1 cellular context compared by ENCODE assay signal in genomic region chr19:58554494-58555368, GRCh38.
TF ChIP-seq lines count a peak whose summit lies in the region.

TSS of gene CHMP2A (minus strand) at chr19:58555105. CDS start at chr19:58554212, 893 bp downstream.

TF ChIP-seq in HepG2, 621 proteins besides CTCF, POLR2A, EP300 and RAD21 (continued from another document and continues in another):
- TF ChIP-seq ZNF629 (CRISPR knock-in tag; conservative IDR thresholded peaks at IDR 0.05) (no peak), TIGD3 (CRISPR knock-in tag; IDR thresholded peaks at IDR 0.05; ENCODE audit: borderline replicate concordance) (no peak), AKAP8 (CRISPR knock-in tag; IDR thresholded peaks at IDR 0.05) (peak; percentile 100), CBFB (CRISPR knock-in tag; IDR thresholded peaks at IDR 0.05) (no peak), TRAFD1 (CRISPR knock-in tag; IDR thresholded peaks at IDR 0.05; ENCODE audit: borderline replicate concordance) (0 out of 2 replicates have a peak, but pooled peaks have one; percentile 20), HNRNPL (IDR thresholded peaks at IDR 0.05; ENCODE audit: low read depth, low read length) (0 out of 2 replicates have a peak, but pooled peaks have one; percentile 31), ZKSCAN1 (IDR thresholded peaks at IDR 0.05; ENCODE audit: low read length) (no peak), ZKSCAN5 (CRISPR knock-in tag; IDR thresholded peaks at IDR 0.05) (no peak), ZMAT3 (CRISPR knock-in tag; conservative IDR thresholded peaks at IDR 0.05) (no peak), SALL2 (CRISPR knock-in tag; IDR thresholded peaks at IDR 0.05) (peak; percentile 57; the same call in 1 of the 2 replicates), NKX3-1 (CRISPR knock-in tag; IDR thresholded peaks at IDR 0.05) (no peak), ZNF510 (CRISPR knock-in tag; IDR thresholded peaks at IDR 0.05; ENCODE audit: low read depth) (0 out of 2 replicates have a peak, but pooled peaks have one; percentile 46), ZNF468 (CRISPR knock-in tag; IDR thresholded peaks at IDR 0.05) (no peak), ELF4 (CRISPR knock-in tag; IDR thresholded peaks at IDR 0.05; ENCODE audit: borderline replicate concordance) (peak; percentile 72; the same call in 1 of the 2 replicates), RXRA (CRISPR knock-in tag; IDR thresholded peaks at IDR 0.05) (peak; percentile 22; the same call in 1 of the 2 replicates), GTF2F1 (IDR thresholded peaks at IDR 0.05; ENCODE audit: low read length) (no peak), SRSF4 (IDR thresholded peaks at IDR 0.05; ENCODE audit: low read depth, low read length, poor library complexity, severe bottlenecking) (peak; percentile 87), MAF1 (CRISPR knock-in tag; IDR thresholded peaks at IDR 0.05; ENCODE audit: borderline replicate concordance) (no peak), LCORL (IDR thresholded peaks at IDR 0.05) (no peak), LCORL (CRISPR knock-in tag; IDR thresholded peaks at IDR 0.05) (0 out of 2 replicates have a peak, but pooled peaks have one; percentile 40), YY1 (IDR thresholded peaks at IDR 0.05; ENCODE audit: insufficient read depth, insufficient replicate concordance, low read depth, low read length) (peak; percentile 63), ZFX (CRISPR knock-in tag; IDR thresholded peaks at IDR 0.05; ENCODE audit: low read depth) (no peak), ZNF562 (CRISPR knock-in tag; IDR thresholded peaks at IDR 0.05; ENCODE audit: borderline replicate concordance) (peak; percentile 61; the same call in 1 of the 2 replicates), NR2F2 (IDR thresholded peaks at IDR 0.05; ENCODE audit: borderline replicate concordance, low read depth) (no peak), ZNF891 (CRISPR knock-in tag; IDR thresholded peaks at IDR 0.05) (no peak), GATAD2A (CRISPR knock-in tag; IDR thresholded peaks at IDR 0.05) (no peak), STAT6 (CRISPR knock-in tag; IDR thresholded peaks at IDR 0.05; ENCODE audit: borderline replicate concordance) (0 out of 2 replicates have a peak, but pooled peaks have one; percentile 44)
- TF ChIP-seq, protein P1, sequence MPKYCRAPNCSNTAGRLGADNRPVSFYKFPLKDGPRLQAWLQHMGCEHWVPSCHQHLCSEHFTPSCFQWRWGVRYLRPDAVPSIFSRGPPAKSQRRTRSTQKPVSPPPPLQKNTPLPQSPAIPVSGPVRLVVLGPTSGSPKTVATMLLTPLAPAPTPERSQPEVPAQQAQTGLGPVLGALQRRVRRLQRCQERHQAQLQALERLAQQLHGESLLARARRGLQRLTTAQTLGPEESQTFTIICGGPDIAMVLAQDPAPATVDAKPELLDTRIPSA (CRISPR knock-in tag; IDR thresholded peaks at IDR 0.05; ENCODE audit: borderline replicate concordance), result no peak
- TF ChIP-seq, protein P2, sequence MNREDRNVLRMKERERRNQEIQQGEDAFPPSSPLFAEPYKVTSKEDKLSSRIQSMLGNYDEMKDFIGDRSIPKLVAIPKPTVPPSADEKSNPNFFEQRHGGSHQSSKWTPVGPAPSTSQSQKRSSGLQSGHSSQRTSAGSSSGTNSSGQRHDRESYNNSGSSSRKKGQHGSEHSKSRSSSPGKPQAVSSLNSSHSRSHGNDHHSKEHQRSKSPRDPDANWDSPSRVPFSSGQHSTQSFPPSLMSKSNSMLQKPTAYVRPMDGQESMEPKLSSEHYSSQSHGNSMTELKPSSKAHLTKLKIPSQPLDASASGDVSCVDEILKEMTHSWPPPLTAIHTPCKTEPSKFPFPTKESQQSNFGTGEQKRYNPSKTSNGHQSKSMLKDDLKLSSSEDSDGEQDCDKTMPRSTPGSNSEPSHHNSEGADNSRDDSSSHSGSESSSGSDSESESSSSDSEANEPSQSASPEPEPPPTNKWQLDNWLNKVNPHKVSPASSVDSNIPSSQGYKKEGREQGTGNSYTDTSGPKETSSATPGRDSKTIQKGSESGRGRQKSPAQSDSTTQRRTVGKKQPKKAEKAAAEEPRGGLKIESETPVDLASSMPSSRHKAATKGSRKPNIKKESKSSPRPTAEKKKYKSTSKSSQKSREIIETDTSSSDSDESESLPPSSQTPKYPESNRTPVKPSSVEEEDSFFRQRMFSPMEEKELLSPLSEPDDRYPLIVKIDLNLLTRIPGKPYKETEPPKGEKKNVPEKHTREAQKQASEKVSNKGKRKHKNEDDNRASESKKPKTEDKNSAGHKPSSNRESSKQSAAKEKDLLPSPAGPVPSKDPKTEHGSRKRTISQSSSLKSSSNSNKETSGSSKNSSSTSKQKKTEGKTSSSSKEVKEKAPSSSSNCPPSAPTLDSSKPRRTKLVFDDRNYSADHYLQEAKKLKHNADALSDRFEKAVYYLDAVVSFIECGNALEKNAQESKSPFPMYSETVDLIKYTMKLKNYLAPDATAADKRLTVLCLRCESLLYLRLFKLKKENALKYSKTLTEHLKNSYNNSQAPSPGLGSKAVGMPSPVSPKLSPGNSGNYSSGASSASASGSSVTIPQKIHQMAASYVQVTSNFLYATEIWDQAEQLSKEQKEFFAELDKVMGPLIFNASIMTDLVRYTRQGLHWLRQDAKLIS (CRISPR knock-in tag; IDR thresholded peaks at IDR 0.05), result no peak
- TF ChIP-seq, protein P3, sequence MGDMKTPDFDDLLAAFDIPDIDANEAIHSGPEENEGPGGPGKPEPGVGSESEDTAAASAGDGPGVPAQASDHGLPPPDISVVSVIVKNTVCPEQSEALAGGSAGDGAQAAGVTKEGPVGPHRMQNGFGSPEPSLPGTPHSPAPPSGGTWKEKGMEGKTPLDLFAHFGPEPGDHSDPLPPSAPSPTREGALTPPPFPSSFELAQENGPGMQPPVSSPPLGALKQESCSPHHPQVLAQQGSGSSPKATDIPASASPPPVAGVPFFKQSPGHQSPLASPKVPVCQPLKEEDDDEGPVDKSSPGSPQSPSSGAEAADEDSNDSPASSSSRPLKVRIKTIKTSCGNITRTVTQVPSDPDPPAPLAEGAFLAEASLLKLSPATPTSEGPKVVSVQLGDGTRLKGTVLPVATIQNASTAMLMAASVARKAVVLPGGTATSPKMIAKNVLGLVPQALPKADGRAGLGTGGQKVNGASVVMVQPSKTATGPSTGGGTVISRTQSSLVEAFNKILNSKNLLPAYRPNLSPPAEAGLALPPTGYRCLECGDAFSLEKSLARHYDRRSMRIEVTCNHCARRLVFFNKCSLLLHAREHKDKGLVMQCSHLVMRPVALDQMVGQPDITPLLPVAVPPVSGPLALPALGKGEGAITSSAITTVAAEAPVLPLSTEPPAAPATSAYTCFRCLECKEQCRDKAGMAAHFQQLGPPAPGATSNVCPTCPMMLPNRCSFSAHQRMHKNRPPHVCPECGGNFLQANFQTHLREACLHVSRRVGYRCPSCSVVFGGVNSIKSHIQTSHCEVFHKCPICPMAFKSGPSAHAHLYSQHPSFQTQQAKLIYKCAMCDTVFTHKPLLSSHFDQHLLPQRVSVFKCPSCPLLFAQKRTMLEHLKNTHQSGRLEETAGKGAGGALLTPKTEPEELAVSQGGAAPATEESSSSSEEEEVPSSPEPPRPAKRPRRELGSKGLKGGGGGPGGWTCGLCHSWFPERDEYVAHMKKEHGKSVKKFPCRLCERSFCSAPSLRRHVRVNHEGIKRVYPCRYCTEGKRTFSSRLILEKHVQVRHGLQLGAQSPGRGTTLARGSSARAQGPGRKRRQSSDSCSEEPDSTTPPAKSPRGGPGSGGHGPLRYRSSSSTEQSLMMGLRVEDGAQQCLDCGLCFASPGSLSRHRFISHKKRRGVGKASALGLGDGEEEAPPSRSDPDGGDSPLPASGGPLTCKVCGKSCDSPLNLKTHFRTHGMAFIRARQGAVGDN (CRISPR knock-in tag; IDR thresholded peaks at IDR 0.05), result peak; percentile 86
- TF ChIP-seq, protein P4, sequence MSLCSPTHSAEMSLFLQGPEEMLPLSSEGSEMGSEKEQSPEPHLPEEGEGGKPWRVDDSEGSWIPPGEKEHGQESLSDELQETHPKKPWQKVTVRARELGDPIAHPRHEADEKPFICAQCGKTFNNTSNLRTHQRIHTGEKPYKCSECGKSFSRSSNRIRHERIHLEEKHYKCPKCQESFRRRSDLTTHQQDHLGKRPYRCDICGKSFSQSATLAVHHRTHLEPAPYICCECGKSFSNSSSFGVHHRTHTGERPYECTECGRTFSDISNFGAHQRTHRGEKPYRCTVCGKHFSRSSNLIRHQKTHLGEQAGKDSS (CRISPR knock-in tag; IDR thresholded peaks at IDR 0.05; ENCODE audit: borderline replicate concordance, low read depth), result peak; percentile 46; the same call in 1 of the 2 replicates
- TF ChIP-seq, protein P5, sequence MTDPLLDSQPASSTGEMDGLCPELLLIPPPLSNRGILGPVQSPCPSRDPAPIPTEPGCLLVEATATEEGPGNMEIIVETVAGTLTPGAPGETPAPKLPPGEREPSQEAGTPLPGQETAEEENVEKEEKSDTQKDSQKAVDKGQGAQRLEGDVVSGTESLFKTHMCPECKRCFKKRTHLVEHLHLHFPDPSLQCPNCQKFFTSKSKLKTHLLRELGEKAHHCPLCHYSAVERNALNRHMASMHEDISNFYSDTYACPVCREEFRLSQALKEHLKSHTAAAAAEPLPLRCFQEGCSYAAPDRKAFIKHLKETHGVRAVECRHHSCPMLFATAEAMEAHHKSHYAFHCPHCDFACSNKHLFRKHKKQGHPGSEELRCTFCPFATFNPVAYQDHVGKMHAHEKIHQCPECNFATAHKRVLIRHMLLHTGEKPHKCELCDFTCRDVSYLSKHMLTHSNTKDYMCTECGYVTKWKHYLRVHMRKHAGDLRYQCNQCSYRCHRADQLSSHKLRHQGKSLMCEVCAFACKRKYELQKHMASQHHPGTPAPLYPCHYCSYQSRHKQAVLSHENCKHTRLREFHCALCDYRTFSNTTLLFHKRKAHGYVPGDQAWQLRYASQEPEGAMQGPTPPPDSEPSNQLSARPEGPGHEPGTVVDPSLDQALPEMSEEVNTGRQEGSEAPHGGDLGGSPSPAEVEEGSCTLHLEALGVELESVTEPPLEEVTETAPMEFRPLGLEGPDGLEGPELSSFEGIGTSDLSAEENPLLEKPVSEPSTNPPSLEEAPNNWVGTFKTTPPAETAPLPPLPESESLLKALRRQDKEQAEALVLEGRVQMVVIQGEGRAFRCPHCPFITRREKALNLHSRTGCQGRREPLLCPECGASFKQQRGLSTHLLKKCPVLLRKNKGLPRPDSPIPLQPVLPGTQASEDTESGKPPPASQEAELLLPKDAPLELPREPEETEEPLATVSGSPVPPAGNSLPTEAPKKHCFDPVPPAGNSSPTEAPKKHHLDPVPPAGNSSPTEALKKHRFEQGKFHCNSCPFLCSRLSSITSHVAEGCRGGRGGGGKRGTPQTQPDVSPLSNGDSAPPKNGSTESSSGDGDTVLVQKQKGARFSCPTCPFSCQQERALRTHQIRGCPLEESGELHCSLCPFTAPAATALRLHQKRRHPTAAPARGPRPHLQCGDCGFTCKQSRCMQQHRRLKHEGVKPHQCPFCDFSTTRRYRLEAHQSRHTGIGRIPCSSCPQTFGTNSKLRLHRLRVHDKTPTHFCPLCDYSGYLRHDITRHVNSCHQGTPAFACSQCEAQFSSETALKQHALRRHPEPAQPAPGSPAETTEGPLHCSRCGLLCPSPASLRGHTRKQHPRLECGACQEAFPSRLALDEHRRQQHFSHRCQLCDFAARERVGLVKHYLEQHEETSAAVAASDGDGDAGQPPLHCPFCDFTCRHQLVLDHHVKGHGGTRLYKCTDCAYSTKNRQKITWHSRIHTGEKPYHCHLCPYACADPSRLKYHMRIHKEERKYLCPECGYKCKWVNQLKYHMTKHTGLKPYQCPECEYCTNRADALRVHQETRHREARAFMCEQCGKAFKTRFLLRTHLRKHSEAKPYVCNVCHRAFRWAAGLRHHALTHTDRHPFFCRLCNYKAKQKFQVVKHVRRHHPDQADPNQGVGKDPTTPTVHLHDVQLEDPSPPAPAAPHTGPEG (CRISPR knock-in tag; IDR thresholded peaks at IDR 0.05), result peak; percentile 85; the same call in 1 of the 2 replicates
- TF ChIP-seq, protein P6, sequence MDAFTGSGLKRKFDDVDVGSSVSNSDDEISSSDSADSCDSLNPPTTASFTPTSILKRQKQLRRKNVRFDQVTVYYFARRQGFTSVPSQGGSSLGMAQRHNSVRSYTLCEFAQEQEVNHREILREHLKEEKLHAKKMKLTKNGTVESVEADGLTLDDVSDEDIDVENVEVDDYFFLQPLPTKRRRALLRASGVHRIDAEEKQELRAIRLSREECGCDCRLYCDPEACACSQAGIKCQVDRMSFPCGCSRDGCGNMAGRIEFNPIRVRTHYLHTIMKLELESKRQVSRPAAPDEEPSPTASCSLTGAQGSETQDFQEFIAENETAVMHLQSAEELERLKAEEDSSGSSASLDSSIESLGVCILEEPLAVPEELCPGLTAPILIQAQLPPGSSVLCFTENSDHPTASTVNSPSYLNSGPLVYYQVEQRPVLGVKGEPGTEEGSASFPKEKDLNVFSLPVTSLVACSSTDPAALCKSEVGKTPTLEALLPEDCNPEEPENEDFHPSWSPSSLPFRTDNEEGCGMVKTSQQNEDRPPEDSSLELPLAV (CRISPR knock-in tag; conservative IDR thresholded peaks at IDR 0.05; ENCODE audit: low read depth), result no peak
